ENCODE assay signal across 17 cellular contexts in the genomic region with DNA sequence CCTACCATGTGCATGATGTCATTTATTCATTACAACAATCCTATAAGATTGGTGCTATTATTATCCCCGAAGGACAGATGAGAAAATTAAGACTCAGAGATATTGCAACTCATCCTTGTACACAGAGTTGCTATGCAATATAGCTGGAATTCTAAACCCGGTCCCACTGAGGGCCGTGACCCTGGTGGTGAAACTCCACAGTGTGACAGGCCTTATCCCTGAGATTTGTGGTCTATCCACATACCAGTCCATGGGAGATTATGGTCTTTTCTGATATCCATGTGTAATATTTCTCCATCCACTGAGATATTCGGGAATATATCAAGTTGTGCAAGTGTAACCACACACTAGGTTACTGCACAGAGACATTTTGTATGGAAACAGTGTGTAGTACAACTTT.
A peak's percentile ranks its signal among the peaks of the same experiment; 100 is the strongest.
DNase-seq lines count a peak whose midpoint lies in the region; ATAC-seq and TF ChIP-seq lines count a peak whose summit lies in the region.
"Had no signal": no experiment of that assay in that cellular context is flagged by ENCODE, and none has a peak within 500 bp of the region (broad histone marks: within the 10 kb centered on the region; RNA-seq: fewer than 3 reads in every experiment).

No MANE protein-coding gene starts in this region.

- no peak for TF ChIP-seq CTCF in fibroblast of villous mesenchyme (IDR thresholded peaks at IDR 0.05; ENCODE audit: insufficient read depth, low read depth, low read length)
- no peak for TF ChIP-seq CTCF in upper lobe of right lung (IDR thresholded peaks at IDR 0.05)

- peak; percentile 12 for ATAC-seq in upper lobe of right lung
- ATAC-seq: CD8-positive, alpha-beta T cell; GM12878 had no signal

- peak; percentile 11 for DNase-seq in EH (ENCODE audit: low read depth)
- DNase-seq in fibroblast of villous mesenchyme (ENCODE audit: low read depth), result peak; percentile 32
- no peak for DNase-seq in upper lobe of right lung
- no peak for DNase-seq in foreskin melanocyte
- no peak for DNase-seq in activated naive CD4-positive, alpha-beta T cell treated with anti-CD3 and anti-CD28 coated beads, Interleukin-2, amount 50 U/mL, for 16 hours
- DNase-seq in D341Med (ENCODE audit: low spot score), result no peak
- DNase-seq: 8988T; ACHN; Caco-2; Calu3; CD4-positive, alpha-beta T cell; CD8-positive, alpha-beta T cell; DMS79 treated with DMSO at 0.1 percent for 48 hours; GDM1 had no signal

- H3K4me1 ChIP-seq in upper lobe of right lung, result no peaks in the 10 kb centered on the region
- H3K4me1 ChIP-seq: Caco-2 had no signal

- H3K9me3 ChIP-seq in upper lobe of right lung, result no peaks in the 10 kb centered on the region
- H3K9me3 ChIP-seq: Caco-2 had no signal

- H3K27me3 ChIP-seq in upper lobe of right lung, result no peaks in the 10 kb centered on the region
- H3K27me3 ChIP-seq: BLaER1 treated with 17β-estradiol and CSF1 and Interleukin-3, amounts not matched to agents 10 nM and 100 nM had no signal

- no peak overlapping the region for H3K27ac ChIP-seq in upper lobe of right lung
- H3K27ac ChIP-seq: BLaER1 treated with 17β-estradiol and CSF1 and Interleukin-3, amounts not matched to agents 10 nM and 100 nM; C4-2B had no signal

- H3K4me3 ChIP-seq in fibroblast of villous mesenchyme (ENCODE audit: low read depth, low read length), result no peak overlapping the region
- H3K4me3 ChIP-seq in upper lobe of right lung, result no peak overlapping the region
- H3K4me3 ChIP-seq: BLaER1 treated with 17β-estradiol and CSF1 and Interleukin-3, amounts not matched to agents 10 nM and 100 nM; GM12878 had no signal

- intact Hi-C loops in upper lobe of right lung (cut with DNase I), result no loop called here

- H3K36me3 ChIP-seq in upper lobe of right lung, result no peaks in the 10 kb centered on the region
- H3K36me3 ChIP-seq: BLaER1 treated with 17β-estradiol and CSF1 and Interleukin-3, amounts not matched to agents 10 nM and 100 nM had no signal

Comparison
In these comparisons a context has a peak if more than half of its experiments do, and no peak if none do; other contexts are left out.
1. DNase-seq: peak in EH (single experiment) and fibroblast of villous mesenchyme (single experiment); none in upper lobe of right lung (single experiment), foreskin melanocyte (single experiment), activated naive CD4-positive, alpha-beta T cell treated with anti-CD3 and anti-CD28 coated beads, Interleukin-2, amount 50 U/mL, for 16 hours (single experiment) and D341Med (single experiment).